ENCODE assay signal across 8 cellular contexts in the genomic region with DNA sequence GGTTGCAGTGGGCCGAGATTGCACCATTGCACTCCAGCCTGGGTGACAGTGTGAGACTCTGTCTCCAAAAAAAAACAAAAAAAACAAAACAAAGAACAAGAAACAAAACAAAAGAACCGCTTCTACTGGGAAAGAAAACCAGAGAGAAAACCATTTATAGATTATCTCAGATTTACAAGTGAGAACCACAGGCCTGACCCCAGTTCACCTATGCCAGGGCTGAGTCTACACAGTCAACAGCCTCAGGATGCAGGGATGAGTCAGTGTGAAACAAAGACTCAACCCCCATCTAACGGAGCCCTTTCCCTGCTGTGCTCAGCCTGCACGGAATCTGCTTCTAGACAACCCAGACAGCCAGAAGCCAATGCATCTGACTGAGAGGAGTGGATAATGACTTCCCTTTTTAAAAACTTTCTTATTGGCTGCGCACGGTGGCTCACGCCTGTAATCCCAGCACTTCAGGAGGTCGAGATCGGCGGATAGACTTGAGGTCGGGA. TPM values are rescaled to one million over a fixed set of nuclear protein-coding genes. Genes with fewer than 3 reads are reported as not detected.
DNase-seq lines count a peak whose midpoint lies in the region; ATAC-seq, FAIRE-seq and TF ChIP-seq lines count a peak whose summit lies in the region.

No MANE protein-coding gene starts in this region.

- peaks cover 5% of the 10 kb centered on the region for H3K4me1 Mint-ChIP-seq in activated naive CD8-positive, alpha-beta T cell treated with anti-CD3 and anti-CD28 coated beads for 36 hours

- no peaks in the 10 kb centered on the region for H3K9me3 ChIP-seq in osteoblast (ENCODE audit: low read depth, low read length)

- H3K79me2 ChIP-seq in osteoblast (ENCODE audit: insufficient read depth, low read length) = no peaks in the 10 kb centered on the region

- ATAC-seq in GM18861 (IDR thresholded peaks at IDR 0.05; ENCODE audit: unreplicated experiment) (peak; percentile 88), HG02884 (IDR thresholded peaks at IDR 0.05; ENCODE audit: unreplicated experiment) (peak; percentile 86), HG02970 (IDR thresholded peaks at IDR 0.05; ENCODE audit: low FRiP score, unreplicated experiment) (no peak)

- H3K27ac ChIP-seq in osteoblast (ENCODE audit: low read depth, low read length) = peak overlapping the region; percentile 96
- H3K27ac ChIP-seq in coronary artery = no peak overlapping the region

- H3K4me2 ChIP-seq in osteoblast (ENCODE audit: insufficient read depth, low read length) = peak overlapping the region; percentile 45

- no peaks in the 10 kb centered on the region for H3K36me3 ChIP-seq in osteoblast (ENCODE audit: insufficient read depth, low read length)

- DNase-seq in RCC 7860 (ENCODE audit: low spot score) (peak; percentile 97), osteoblast (ENCODE audit: insufficient read length, low spot score, missing footprints) (peak; percentile 96), HUDEP-2 (lab: John Stamatoyannopoulos, UW; ENCODE audit: unreplicated experiment in 76 of 76) (no peak), coronary artery (ENCODE audit: low spot score) (no peak)
- DNase-seq in activated naive CD8-positive, alpha-beta T cell treated with anti-CD3 and anti-CD28 coated beads for 36 hours = peak; percentile 10

- peak; percentile 95 for FAIRE-seq in RCC 7860 (lab: Jason Lieb, UNC)

- no peaks in the 10 kb centered on the region for H3K27me3 ChIP-seq in osteoblast (ENCODE audit: insufficient read depth, low read length)

- H3K27ac Mint-ChIP-seq in activated naive CD8-positive, alpha-beta T cell treated with anti-CD3 and anti-CD28 coated beads for 36 hours = no peak overlapping the region

- H3K4me3 ChIP-seq in osteoblast (ENCODE audit: insufficient read depth, low read length) (no peak overlapping the region), coronary artery (no peak overlapping the region)

- no peak overlapping the region for H3K4me3 Mint-ChIP-seq in activated naive CD8-positive, alpha-beta T cell treated with anti-CD3 and anti-CD28 coated beads for 36 hours

- H4K20me1 ChIP-seq in osteoblast (ENCODE audit: insufficient read depth, low read length) = no peaks in the 10 kb centered on the region

- peaks cover 33% of the 10 kb centered on the region for H3K4me1 ChIP-seq in osteoblast (ENCODE audit: insufficient read depth, low read length)

- no peak for TF ChIP-seq CTCF in osteoblast (IDR thresholded peaks at IDR 0.05; ENCODE audit: extremely low read depth, low read depth, low read length)
- TF ChIP-seq CTCF in coronary artery (IDR thresholded peaks at IDR 0.05) = no peak

- no peak overlapping the region for H2AFZ ChIP-seq in osteoblast (ENCODE audit: low read length)

- H3K36me3 Mint-ChIP-seq in activated naive CD8-positive, alpha-beta T cell treated with anti-CD3 and anti-CD28 coated beads for 36 hours = no peaks in the 10 kb centered on the region

- no peaks in the 10 kb centered on the region for H3K27me3 Mint-ChIP-seq in activated naive CD8-positive, alpha-beta T cell treated with anti-CD3 and anti-CD28 coated beads for 36 hours

- H3K9me3 Mint-ChIP-seq in activated naive CD8-positive, alpha-beta T cell treated with anti-CD3 and anti-CD28 coated beads for 36 hours = no peaks in the 10 kb centered on the region

RNA-seq across cellular contexts. Expression of a gene that starts 25.5 kb away (rescaled TPM):
- total RNA-seq in activated naive CD8-positive, alpha-beta T cell treated with anti-CD3 and anti-CD28 coated beads for 36 hours = 100 to 1,000 TPM; 314 to 317 TPM
- 242 and 285 TPM in 2 replicates for total RNA-seq in osteoblast

Comparison
In these comparisons a context has a peak if more than half of its experiments do, and no peak if none do; other contexts are left out.
1. DNase-seq: peak in RCC 7860 (single experiment), activated naive CD8-positive, alpha-beta T cell treated with anti-CD3 and anti-CD28 coated beads for 36 hours (single experiment) and osteoblast (single experiment); none in HUDEP-2 (0 of 76) and coronary artery (single experiment).